Comparison of ENCODE assay signal across 8 cellular contexts in genomic region chr12:131773582-131774221, GRCh38. TPM values are rescaled to one million over a fixed set of nuclear protein-coding genes. Genes with fewer than 3 reads are reported as not detected.
A peak's percentile ranks its signal among the peaks of the same experiment; 100 is the strongest.
DNase-seq lines count a peak whose midpoint lies in the region; ATAC-seq and TF ChIP-seq lines count a peak whose summit lies in the region.

No MANE protein-coding gene starts in this region.

- peaks cover 4 to 82% (median 18%) of the 10 kb centered on the region in 3 donors for H3K36me3 ChIP-seq in esophagus squamous epithelium

- H3K9me3 Mint-ChIP-seq in CD14-positive monocyte = no peaks in the 10 kb centered on the region
- H3K9me3 Mint-ChIP-seq in activated CD8-positive, alpha-beta T cell treated with anti-CD3 and anti-CD28 coated beads, Interleukin-2, amount 10 ng/mL, durations not matched to agents 7 days and 5 days (ENCODE audit: insufficient read depth) = no peaks in the 10 kb centered on the region

- H3K4me3 Mint-ChIP-seq in CD14-positive monocyte = no peak overlapping the region
- no peak overlapping the region for H3K4me3 Mint-ChIP-seq in activated CD8-positive, alpha-beta T cell treated with anti-CD3 and anti-CD28 coated beads, Interleukin-2, amount 10 ng/mL, durations not matched to agents 7 days and 5 days

- POLR2A ChIA-PET in activated CD8-positive, alpha-beta T cell treated with anti-CD3 and anti-CD28 coated beads, Interleukin-2, amount 10 ng/mL, durations not matched to agents 7 days and 5 days (lab: Charles Lee) = no interaction called here
- POLR2A ChIA-PET in HEK293T (lab: Yijun Ruan, JAX) = no interaction called here

- H3K4me1 Mint-ChIP-seq in CD14-positive monocyte = peaks cover 14% of the 10 kb centered on the region
- peaks cover 24% of the 10 kb centered on the region for H3K4me1 Mint-ChIP-seq in activated CD8-positive, alpha-beta T cell treated with anti-CD3 and anti-CD28 coated beads, Interleukin-2, amount 10 ng/mL, durations not matched to agents 7 days and 5 days (ENCODE audit: low read depth)

- intact Hi-C loops in CD14-positive monocyte (cut with micrococcal nuclease) (loop anchor here (5.0 to 10.0 kb wide), 2 partner anchors 54 to 61 kb away; partner anchors contain the start of gene MMP17 (in 1 of the 2)), esophagus squamous epithelium (cut with DNase I) (no loop called here)

- H3K27me3 ChIP-seq in esophagus squamous epithelium = no peaks in the 10 kb centered on the region

- 78 to 88% methylated on average over 13 to 15 of the region's 15 CpGs for WGBS in esophagus squamous epithelium, 2 donors

- no peaks in the 10 kb centered on the region for H3K27me3 Mint-ChIP-seq in CD14-positive monocyte (ENCODE audit: low read depth in 3 of 3)
- H3K27me3 Mint-ChIP-seq in activated CD8-positive, alpha-beta T cell treated with anti-CD3 and anti-CD28 coated beads, Interleukin-2, amount 10 ng/mL, durations not matched to agents 7 days and 5 days (ENCODE audit: low read depth) = no peaks in the 10 kb centered on the region

- TF ChIP-seq CTCF in CD14-positive monocyte (IDR thresholded peaks at IDR 0.05) (no peak), esophagus squamous epithelium (IDR thresholded peaks at IDR 0.05) (no peak)

- H3K27ac Mint-ChIP-seq in CD14-positive monocyte = peak overlapping the region in 4 of 7 donors; percentile 7 to 69 (median 64)
- peak overlapping the region; percentile 66 for H3K27ac Mint-ChIP-seq in activated CD8-positive, alpha-beta T cell treated with anti-CD3 and anti-CD28 coated beads, Interleukin-2, amount 10 ng/mL, durations not matched to agents 7 days and 5 days

- peak overlapping the region in 1 of 4 donors; percentile 34 for H3K27ac ChIP-seq in esophagus squamous epithelium

- H3K9me3 ChIP-seq in esophagus squamous epithelium = no peaks in the 10 kb centered on the region

- CTCF ChIA-PET in activated CD8-positive, alpha-beta T cell treated with anti-CD3 and anti-CD28 coated beads, Interleukin-2, amount 10 ng/mL, durations not matched to agents 7 days and 5 days (lab: Charles Lee) = no interaction called here
- CTCF ChIA-PET in HEK293T (lab: Yijun Ruan, JAX) = no interaction called here

- TF ChIP-seq POLR2A in esophagus squamous epithelium (IDR thresholded peaks at IDR 0.05) = no peak

- peaks cover 76 to 93% of the 10 kb centered on the region in 2 donors for H3K36me3 Mint-ChIP-seq in CD14-positive monocyte
- H3K36me3 Mint-ChIP-seq in activated CD8-positive, alpha-beta T cell treated with anti-CD3 and anti-CD28 coated beads, Interleukin-2, amount 10 ng/mL, durations not matched to agents 7 days and 5 days (ENCODE audit: low read depth) = peaks cover 59% of the 10 kb centered on the region

- H3K4me1 ChIP-seq in esophagus squamous epithelium = peaks cover 0 to 22% (median 3%) of the 10 kb centered on the region in 3 donors

- ATAC-seq in GM19035 (IDR thresholded peaks at IDR 0.05; ENCODE audit: unreplicated experiment) (peak; percentile 76), HG03060 (IDR thresholded peaks at IDR 0.05; ENCODE audit: low read depth, unreplicated experiment) (peak; percentile 81)
- ATAC-seq in activated CD8-positive, alpha-beta T cell treated with anti-CD3 and anti-CD28 coated beads, Interleukin-2, amount 10 ng/mL, durations not matched to agents 7 days and 5 days = peak; percentile 68

- H3K4me3 ChIP-seq in esophagus squamous epithelium = no peak overlapping the region

- DNase-seq in CD14-positive monocyte (ENCODE audit: low spot score) = no peak
- DNase-seq in activated CD8-positive, alpha-beta T cell treated with anti-CD3 and anti-CD28 coated beads, Interleukin-2, amount 10 ng/mL, durations not matched to agents 7 days and 5 days = peak; percentile 50
- DNase-seq in HEK293T (ENCODE audit: extremely low spot score) = no peak
- no peak for DNase-seq in esophagus squamous epithelium (lab: John Stamatoyannopoulos, UW)
- no peak for DNase-seq in GDM1 (lab: John Stamatoyannopoulos, UW)
- no peak for DNase-seq in AG08396 (ENCODE audit: low spot score)

TF ChIP-seq in HEK293T, 16 proteins besides CTCF, POLR2A, EP300 and RAD21:
- TF ChIP-seq TARDBP (IDR thresholded peaks at IDR 0.05) (no peak), LEF1 (IDR thresholded peaks at IDR 0.05; ENCODE audit: borderline replicate concordance) (no peak), SP1 (IDR thresholded peaks at IDR 0.05) (no peak), FOXM1 (IDR thresholded peaks at IDR 0.05; ENCODE audit: borderline replicate concordance) (no peak), HDGF (IDR thresholded peaks at IDR 0.05; ENCODE audit: borderline replicate concordance) (no peak), L3MBTL2 (conservative IDR thresholded peaks at IDR 0.05) (no peak), NFRKB (IDR thresholded peaks at IDR 0.05) (no peak), ZNF384 (IDR thresholded peaks at IDR 0.05) (no peak), BHLHE40 (IDR thresholded peaks at IDR 0.05; ENCODE audit: borderline replicate concordance) (no peak), FOXK2 (IDR thresholded peaks at IDR 0.05) (no peak), ARNT (IDR thresholded peaks at IDR 0.05) (no peak), SUZ12 (IDR thresholded peaks at IDR 0.05) (no peak), FOXA1 (IDR thresholded peaks at IDR 0.05) (no peak), CTBP1 (IDR thresholded peaks at IDR 0.05; ENCODE audit: borderline replicate concordance) (no peak), ELF4 (IDR thresholded peaks at IDR 0.05) (no peak)
- TF ChIP-seq, protein P1, sequence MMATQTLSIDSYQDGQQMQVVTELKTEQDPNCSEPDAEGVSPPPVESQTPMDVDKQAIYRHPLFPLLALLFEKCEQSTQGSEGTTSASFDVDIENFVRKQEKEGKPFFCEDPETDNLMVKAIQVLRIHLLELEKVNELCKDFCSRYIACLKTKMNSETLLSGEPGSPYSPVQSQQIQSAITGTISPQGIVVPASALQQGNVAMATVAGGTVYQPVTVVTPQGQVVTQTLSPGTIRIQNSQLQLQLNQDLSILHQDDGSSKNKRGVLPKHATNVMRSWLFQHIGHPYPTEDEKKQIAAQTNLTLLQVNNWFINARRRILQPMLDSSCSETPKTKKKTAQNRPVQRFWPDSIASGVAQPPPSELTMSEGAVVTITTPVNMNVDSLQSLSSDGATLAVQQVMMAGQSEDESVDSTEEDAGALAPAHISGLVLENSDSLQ (IDR thresholded peaks at IDR 0.05) = no peak

RNA-seq across cellular contexts. Expression of gene MMP17, which starts 54.5 kb away (rescaled TPM):
- 1 to 10 TPM; 2.8 to 3.0 TPM for polyA plus RNA-seq in CD14-positive monocyte
- not detected for total RNA-seq in activated CD8-positive, alpha-beta T cell treated with anti-CD3 and anti-CD28 coated beads, Interleukin-2, amount 10 ng/mL, durations not matched to agents 7 days and 5 days
- 1 to 10 TPM; 1.3 to 3.1 (median 1.9) TPM for total RNA-seq in esophagus squamous epithelium
